1 cellular context compared by ENCODE assay signal in genomic region chr22:37632174-37633081, GRCh38.
TF ChIP-seq lines count a peak whose summit lies in the region.

No MANE protein-coding gene starts in this region.

TF ChIP-seq in SK-N-SH treated with all-trans-retinoic acid at 6 μM for 48 hours, 23 proteins besides CTCF, POLR2A, EP300 and RAD21 (continued from another document):
- TF ChIP-seq CSRNP3 (CRISPR knock-in tag; IDR thresholded peaks at IDR 0.05) (no peak), POU6F1 (CRISPR knock-in tag; IDR thresholded peaks at IDR 0.05; ENCODE audit: borderline replicate concordance, low read depth) (no peak), ISL1 (CRISPR knock-in tag; IDR thresholded peaks at IDR 0.05) (no peak), ZNF8 (CRISPR knock-in tag; IDR thresholded peaks at IDR 0.05) (no peak), BACH2 (CRISPR knock-in tag; IDR thresholded peaks at IDR 0.05; ENCODE audit: borderline replicate concordance) (no peak), RARB (CRISPR knock-in tag; IDR thresholded peaks at IDR 0.05) (no peak), ZNF565 (CRISPR knock-in tag; conservative IDR thresholded peaks at IDR 0.05; ENCODE audit: low read depth) (no peak)
